Comparison of ENCODE assay signal across 19 cellular contexts in genomic region chr22:33652596-33652995, GRCh38.
DNase-seq lines count a peak whose midpoint lies in the region.
"Had no signal": no experiment of that assay in that cellular context is flagged by ENCODE, and none has a peak within 500 bp of the region (broad histone marks: within the 10 kb centered on the region; RNA-seq: fewer than 3 reads in every experiment).

No MANE protein-coding gene starts in this region.

- DNase-seq in HK-2 (ENCODE audit: unreplicated experiment) (peak; percentile 16), SW480 (ENCODE audit: low spot score) (peak; percentile 77), glomerular visceral epithelial cell (ENCODE audit: extremely low spot score) (peak; percentile 27), renal cortical epithelial cell (ENCODE audit: low read depth) (peak; percentile 38), NOMO-1 treated with dmso at 0.1 percent for 144 hours (lab: John Stamatoyannopoulos, UW; ENCODE audit: unreplicated experiment) (no peak), T-helper 2 cell (no peak), iPS-NIHi11 (ENCODE audit: low spot score) (no peak)
- DNase-seq: activated CD4-positive, alpha-beta T cell treated with anti-CD3 and anti-CD28 coated beads for 36 hours; activated naive CD4-positive, alpha-beta T cell treated with Interleukin-2 at 50 U/mL for 16 hours; activated T-cell treated with anti-CD3 and anti-CD28 coated beads, Interleukin-2, amount 50 U/mL, for 48 hours; amygdala; Caco-2; central memory CD4-positive, alpha-beta T cell; hippocampal formation; KBM-7; NCI-H1694 treated with DMSO at 0.1 percent for 48 hours; occipital lobe; stimulated activated CD4-positive, alpha-beta T cell treated with anti-CD3 and anti-CD28 coated beads, Interleukin-4, amount 100 ng/mL, for 24 hours; stimulated activated naive CD8-positive, alpha-beta T cell treated with anti-CD3 and anti-CD28 coated beads, Interleukin-15, Interleukin-2, amounts not matched to agents 100 U/mL and 50 U/mL, for 24 hours had no signal

Comparison
In these comparisons a context has a peak if more than half of its experiments do, and no peak if none do; other contexts are left out.
1. DNase-seq: peak in HK-2 (single experiment), SW480 (single experiment), glomerular visceral epithelial cell (single experiment) and renal cortical epithelial cell (single experiment); none in NOMO-1 treated with dmso at 0.1 percent for 144 hours (single experiment), T-helper 2 cell (0 of 5) and iPS-NIHi11 (single experiment).